ENCODE assay signal across 28 cellular contexts in the genomic region with DNA sequence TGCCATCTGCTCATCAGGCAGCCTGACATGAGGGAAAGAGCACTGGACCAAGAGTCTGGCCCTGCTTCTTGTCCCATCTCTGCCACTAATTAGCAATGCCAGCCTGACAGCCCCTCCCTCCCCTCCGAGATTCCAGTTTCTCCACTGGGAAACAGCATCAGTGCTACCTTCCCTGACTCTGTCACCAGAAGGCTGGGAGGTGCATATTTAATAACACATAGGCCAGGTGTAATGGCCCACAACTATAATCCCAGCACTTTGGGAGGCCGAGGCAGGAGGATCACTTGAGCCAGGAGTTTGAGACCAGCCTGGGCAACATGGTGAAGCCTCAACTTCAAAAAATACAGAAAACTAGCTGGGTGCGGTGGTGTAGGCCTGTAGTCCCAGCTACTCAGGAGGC.
"Had no signal": no experiment of that assay in that cellular context is flagged by ENCODE, and none has a peak within 500 bp of the region (broad histone marks: within the 10 kb centered on the region; RNA-seq: fewer than 3 reads in every experiment).

No MANE protein-coding gene starts in this region.

- H3K27me3 Mint-ChIP-seq: type B pancreatic cell had no signal

- H3K27ac Mint-ChIP-seq: stimulated activated effector memory CD8-positive, alpha-beta T cell treated with anti-CD3 and anti-CD28 coated beads, Interleukin-12 subunit alpha, Interleukin-12 subunit beta, amount 100 ng/mL, for 72 hours; stimulated activated memory B cell treated with anti-CD40 and anti-IgM and Interleukin-4, amounts not matched to agents 10 μg/mL and 1 μg/mL and 100 μg/mL, for 72 hours; stimulated activated naive B cell treated with anti-CD40 and anti-IgM and Interleukin-4, amounts not matched to agents 10 μg/mL and 1 μg/mL and 100 μg/mL, for 72 hours; stimulated activated naive CD8-positive, alpha-beta T cell treated with anti-CD3 and anti-CD28 coated beads, Interleukin-15, amount 100 ng/mL, for 72 hours; stimulated activated naive CD8-positive, alpha-beta T cell treated with anti-CD3 and anti-CD28 coated beads, Interleukin-15, Interleukin-2, amounts not matched to agents 100 ng/mL and 50 ng/mL, for 24 hours had no signal

- H3K4me3 ChIP-seq: stomach, suprapubic skin, testis, thoracic aorta, thyroid gland, tibial artery, tibial nerve, transverse colon, upper lobe of left lung, upper lobe of right lung, uterus, vagina had no signal

- H3K4me1 ChIP-seq: suprapubic skin, tibial nerve, uterus, vagina had no signal

- H3K27me3 ChIP-seq: suprapubic skin, testis, thyroid gland, tibial nerve, upper lobe of left lung, upper lobe of right lung, uterus, vagina had no signal

- H3K4me3 Mint-ChIP-seq: stimulated activated effector memory CD8-positive, alpha-beta T cell treated with anti-CD3 and anti-CD28 coated beads, Interleukin-12 subunit alpha, Interleukin-12 subunit beta, amount 100 ng/mL, for 72 hours; stimulated activated memory B cell treated with anti-CD40 and anti-IgM and Interleukin-4, amounts not matched to agents 10 μg/mL and 1 μg/mL and 100 μg/mL, for 72 hours; stimulated activated naive B cell treated with anti-CD40 and anti-IgM and Interleukin-4, amounts not matched to agents 10 μg/mL and 1 μg/mL and 100 μg/mL, for 72 hours; stimulated activated naive CD8-positive, alpha-beta T cell treated with anti-CD3 and anti-CD28 coated beads, Interleukin-15, amount 100 ng/mL, for 72 hours; stimulated activated naive CD8-positive, alpha-beta T cell treated with anti-CD3 and anti-CD28 coated beads, Interleukin-15, Interleukin-2, amounts not matched to agents 100 ng/mL and 50 ng/mL, for 24 hours; type B pancreatic cell had no signal

- H3K36me3 Mint-ChIP-seq: stimulated activated effector memory CD8-positive, alpha-beta T cell treated with anti-CD3 and anti-CD28 coated beads, Interleukin-12 subunit alpha, Interleukin-12 subunit beta, amount 100 ng/mL, for 72 hours; stimulated activated memory B cell treated with anti-CD40 and anti-IgM and Interleukin-4, amounts not matched to agents 10 μg/mL and 1 μg/mL and 100 μg/mL, for 72 hours; stimulated activated naive B cell treated with anti-CD40 and anti-IgM and Interleukin-4, amounts not matched to agents 10 μg/mL and 1 μg/mL and 100 μg/mL, for 72 hours; type B pancreatic cell had no signal

- DNase-seq: stimulated activated CD4-positive, alpha-beta T cell treated with anti-CD3 and anti-CD28 coated beads, Interleukin-2, amount 100 ng/mL, for 48 hours; stimulated activated CD4-positive, alpha-beta T cell treated with anti-CD3 and anti-CD28 coated beads, Interleukin-4, amount 100 ng/mL, for 1 hour; stimulated activated CD4-positive, alpha-beta T cell treated with anti-CD3 and anti-CD28 coated beads, Interleukin-4, amount 100 ng/mL, for 24 hours; stimulated activated CD4-positive, alpha-beta T cell treated with anti-CD3 and anti-CD28 coated beads, Interleukin-4, amount 100 ng/mL, for 4 hours; stimulated activated CD8-positive, alpha-beta memory T cell treated with anti-CD3 and anti-CD28 coated beads, Interleukin-4, amount 100 ng/mL, for 48 hours; stimulated activated naive B cell treated with anti-CD40 and anti-IgM and Interleukin-4, amounts not matched to agents 10 μg/mL and 1 μg/mL and 100 μg/mL, for 72 hours; stimulated activated naive CD4-positive, alpha-beta T cell; stimulated activated naive CD4-positive, alpha-beta T cell treated with Interleukin-2 at 50 U/mL for 16 hours; stimulated activated naive CD8-positive, alpha-beta T cell treated with anti-CD3 and anti-CD28 coated beads, Interleukin-15, amount 100 ng/mL, for 72 hours; stimulated activated naive CD8-positive, alpha-beta T cell treated with anti-CD3 and anti-CD28 coated beads, Interleukin-15, Interleukin-2, amounts not matched to agents 100 U/mL and 50 U/mL, for 24 hours; substantia nigra; testis; thyroid gland; tibial artery; transverse colon; upper lobe of left lung; upper lobe of right lung; uterus had no signal

- H3K9me3 ChIP-seq: stomach, suprapubic skin, testis, thoracic aorta, thyroid gland, tibial artery, tibial nerve, transverse colon, upper lobe of left lung, upper lobe of right lung, uterus, vagina had no signal

- H3K4me1 Mint-ChIP-seq: stimulated activated effector memory CD8-positive, alpha-beta T cell treated with anti-CD3 and anti-CD28 coated beads, Interleukin-12 subunit alpha, Interleukin-12 subunit beta, amount 100 ng/mL, for 72 hours; stimulated activated memory B cell treated with anti-CD40 and anti-IgM and Interleukin-4, amounts not matched to agents 10 μg/mL and 1 μg/mL and 100 μg/mL, for 72 hours; stimulated activated naive B cell treated with anti-CD40 and anti-IgM and Interleukin-4, amounts not matched to agents 10 μg/mL and 1 μg/mL and 100 μg/mL, for 72 hours; stimulated activated naive CD8-positive, alpha-beta T cell treated with anti-CD3 and anti-CD28 coated beads, Interleukin-15, amount 100 ng/mL, for 72 hours had no signal

- H3K27ac ChIP-seq: stomach, suprapubic skin, testis, thoracic aorta, thyroid gland, tibial artery, tibial nerve, transverse colon, upper lobe of left lung, upper lobe of right lung, uterus, vagina had no signal

- H3K36me3 ChIP-seq: stomach, suprapubic skin, thoracic aorta, thyroid gland, tibial artery, tibial nerve, transverse colon, upper lobe of left lung, upper lobe of right lung, uterus, vagina had no signal

- H3K9me3 Mint-ChIP-seq: stimulated activated effector memory CD8-positive, alpha-beta T cell treated with anti-CD3 and anti-CD28 coated beads, Interleukin-12 subunit alpha, Interleukin-12 subunit beta, amount 100 ng/mL, for 72 hours; stimulated activated naive CD8-positive, alpha-beta T cell treated with anti-CD3 and anti-CD28 coated beads, Interleukin-15, amount 100 ng/mL, for 72 hours; stimulated activated naive CD8-positive, alpha-beta T cell treated with anti-CD3 and anti-CD28 coated beads, Interleukin-15, Interleukin-2, amounts not matched to agents 100 ng/mL and 50 ng/mL, for 24 hours; type B pancreatic cell had no signal

- FAIRE-seq: urothelium cell line had no signal
